ENCODE assay signal across 27 cellular contexts in genomic region chr2:108119026-108119425, GRCh38.
"Had no signal": no experiment of that assay in that cellular context is flagged by ENCODE, and none has a peak within 500 bp of the region (broad histone marks: within the 10 kb centered on the region; RNA-seq: fewer than 3 reads in every experiment).

No MANE protein-coding gene starts in this region.

- H3K9ac ChIP-seq: SK-N-SH had no signal

- H3K27ac ChIP-seq: ascending aorta, Peyer's patch, SJSA1, WERI-Rb-1 had no signal

- H3K27me3 ChIP-seq: ascending aorta, Peyer's patch, SJSA1 had no signal

- H3K4me3 ChIP-seq: ascending aorta, K562, Peyer's patch, SJSA1 had no signal

- H3K36me3 ChIP-seq: ascending aorta, Peyer's patch, SJSA1, WERI-Rb-1 had no signal

- DNase-seq: activated CD4-positive, alpha-beta T cell treated with anti-CD3 and anti-CD28 coated beads, Interleukin-2, amount 10 ng/mL, durations not matched to agents 24 days and 14 days; activated CD4-positive, alpha-beta T cell treated with anti-CD3 and anti-CD28 coated beads, Interleukin-2, amount 50 U/mL, for 48 hours; activated CD4-positive, CD25-positive, alpha-beta regulatory T cell; activated CD8-positive, alpha-beta T cell treated with anti-CD3 and anti-CD28 coated beads, Interleukin-2, amount 10 ng/mL, durations not matched to agents 7 days and 5 days; activated gamma-delta T cell; activated naive CD4-positive, alpha-beta T cell treated with Interleukin-2 at 50 U/mL for 16 hours; activated naive CD8-positive, alpha-beta T cell treated with anti-CD3 and anti-CD28 coated beads, Interleukin-2, amount 10 ng/mL, durations not matched to agents 7 days and 5 days; activated T-cell treated with anti-CD3 and anti-CD28 coated beads, Interleukin-2, amount 50 U/mL, for 24 hours; IMR-90; NCI-H1092 treated with DMSO at 0.1 percent for 48 hours; NCI-H1417; NCI-H187 treated with DMSO at 0.1 percent for 48 hours; NCI-H2081; NCI-H226; NCI-H446 treated with DMSO at 0.1 percent for 48 hours; NCI-H524 treated with DMSO at 0.1 percent for 48 hours; PC-3; RPMI8226; SHP77 treated with DMSO at 0.1 percent for 48 hours; SK-N-SH; T-cell; T-helper 17 cell; WERI-Rb-1 had no signal

- H3K4me1 ChIP-seq: ascending aorta, Peyer's patch, SJSA1 had no signal

- ATAC-seq: activated CD8-positive, alpha-beta T cell treated with anti-CD3 and anti-CD28 coated beads, Interleukin-2, amount 10 ng/mL, durations not matched to agents 7 days and 5 days; K562; PC-3; T-cell; T-helper 17 cell had no signal

- FAIRE-seq: K562 had no signal

- H3K9me3 ChIP-seq: ascending aorta, Peyer's patch, SJSA1, SK-N-SH had no signal

- H3K4me2 ChIP-seq: SK-N-SH had no signal
